In the genomic region with DNA sequence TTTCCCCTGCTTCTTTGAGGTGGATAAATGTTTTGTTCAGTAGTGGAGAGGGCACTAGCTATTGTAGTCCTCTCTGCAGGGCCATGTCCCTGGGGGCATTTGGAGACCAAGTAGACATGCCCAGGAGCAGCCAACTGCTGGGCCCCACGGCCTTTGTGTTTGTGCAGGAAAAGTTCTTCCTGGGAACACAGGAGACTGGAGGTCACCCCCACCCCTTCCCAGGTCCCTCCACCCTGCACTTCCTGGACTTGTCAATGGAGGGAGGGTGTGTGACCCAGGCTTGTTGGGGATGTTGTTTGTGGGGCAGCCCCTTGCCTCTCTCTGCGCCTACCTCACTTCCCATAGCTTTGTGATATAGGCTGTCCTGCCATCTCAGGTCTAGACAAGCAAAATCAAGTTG, we compare ENCODE assay signal across 1 cellular context.
TF ChIP-seq lines count a peak whose summit lies in the region.

No MANE protein-coding gene starts in this region.

TF ChIP-seq in H1, 55 proteins besides CTCF, POLR2A, EP300 and RAD21:
- TF ChIP-seq BRCA1 (IDR thresholded peaks at IDR 0.05; ENCODE audit: low read depth, low read length) (no peak), SIN3A (conservative IDR thresholded peaks at IDR 0.05 in 1 of 2, IDR thresholded peaks at IDR 0.05 in 1 of 2; ENCODE audit: low read depth in 1 of 2, low read length in 2 of 2) (no peak), MAFK (IDR thresholded peaks at IDR 0.05; ENCODE audit: low read depth, low read length) (no peak), NANOG (IDR thresholded peaks at IDR 0.05; ENCODE audit: insufficient read depth, low read depth, low read length, poor library complexity, severe bottlenecking) (no peak), PHF8 (conservative IDR thresholded peaks at IDR 0.05; ENCODE audit: low read depth, low read length) (no peak), GTF2F1 (IDR thresholded peaks at IDR 0.05; ENCODE audit: borderline replicate concordance, low read depth, low read length) (no peak), SIX5 (IDR thresholded peaks at IDR 0.05; ENCODE audit: low read depth, low read length) (no peak), KDM4A (IDR thresholded peaks at IDR 0.05; ENCODE audit: low read depth, low read length, severe bottlenecking) (no peak), SP1 (IDR thresholded peaks at IDR 0.05; ENCODE audit: low read depth, low read length) (no peak), RBBP5 (IDR thresholded peaks at IDR 0.05; ENCODE audit: borderline replicate concordance, low read depth, low read length) (no peak), ASH2L (IDR thresholded peaks at IDR 0.05; ENCODE audit: low read length) (no peak), CREB1 (IDR thresholded peaks at IDR 0.05) (no peak), RXRA (IDR thresholded peaks at IDR 0.05; ENCODE audit: insufficient read depth, low read depth, low read length) (no peak), TAF1 (IDR thresholded peaks at IDR 0.05; ENCODE audit: low read depth, low read length) (no peak)
